Comparison of ENCODE assay signal across 27 cellular contexts in the genomic region with DNA sequence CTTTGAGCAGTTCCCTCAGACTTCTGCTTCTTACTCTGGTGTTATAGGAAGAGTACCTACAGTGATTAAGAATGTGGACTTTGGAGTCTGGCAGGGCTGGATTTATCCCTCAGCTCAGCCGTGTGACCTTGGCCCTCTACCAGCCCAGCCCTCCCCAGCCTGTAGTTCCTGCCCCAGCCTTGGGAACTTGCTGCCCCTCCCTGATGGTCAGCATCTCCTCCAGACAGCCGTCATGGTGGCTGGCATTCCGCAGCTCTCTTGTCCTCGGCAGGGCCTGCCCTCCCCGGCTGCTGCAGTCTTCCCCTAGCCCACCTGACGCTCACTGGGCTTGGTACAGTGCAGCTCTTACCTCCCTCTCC. TPM values are rescaled to one million over a fixed set of nuclear protein-coding genes. Genes with fewer than 3 reads are reported as not detected.
A peak's percentile ranks its signal among the peaks of the same experiment; 100 is the strongest.
DNase-seq lines count a peak whose midpoint lies in the region; ATAC-seq lines count a peak whose summit lies in the region.
"Had no signal": no experiment of that assay in that cellular context is flagged by ENCODE, and none has a peak within 500 bp of the region (broad histone marks: within the 10 kb centered on the region; RNA-seq: fewer than 3 reads in every experiment).

No MANE protein-coding gene starts in this region.

- no peak overlapping the region for H2BK5ac ChIP-seq in neuronal stem cell (ENCODE audit: low read length)

- no peak overlapping the region for H3K4me3 ChIP-seq in neuronal stem cell (ENCODE audit: low read length in 2 of 2)
- H3K4me3 ChIP-seq: dorsolateral prefrontal cortex, gastroesophageal sphincter, lung, prostate gland had no signal

- no peak overlapping the region for H3K9ac ChIP-seq in neuronal stem cell (ENCODE audit: low read depth, low read length, poor library complexity)
- H3K9ac ChIP-seq: SK-N-SH had no signal

- H3K14ac ChIP-seq in neuronal stem cell (ENCODE audit: low read length) = no peak overlapping the region

- peak overlapping the region; percentile 47 for H3K23ac ChIP-seq in neuronal stem cell (ENCODE audit: low read depth, low read length, poor library complexity)

- intact Hi-C loops in Right ventricle myocardium inferior (cut with DNase I) = no loop called here
- intact Hi-C loops in left cardiac atrium (cut with DNase I) = no loop called here
- intact Hi-C loops in left colon (cut with DNase I, micrococcal nuclease) = no loop called here

- H3K4me1 ChIP-seq in neuronal stem cell (ENCODE audit: control insufficient read depth in 2 of 2, insufficient read depth in 1 of 2, low read depth in 1 of 2, low read length in 2 of 2) = no peaks in the 10 kb centered on the region
- H3K4me1 ChIP-seq: gastroesophageal sphincter, prostate gland had no signal

- H2BK15ac ChIP-seq in neuronal stem cell (ENCODE audit: low read length) = no peak overlapping the region

- H3K36me3 ChIP-seq in neuronal stem cell (replicated peaks in 1 of 2; ENCODE audit: control insufficient read depth in 2 of 2, insufficient read depth in 2 of 2, low read length in 2 of 2) = peaks cover 38 to 92% of the 10 kb centered on the region in 2 donors

- H2AFZ ChIP-seq in neuronal stem cell (ENCODE audit: low read length) = no peak overlapping the region

- WGBS in neuronal stem cell (ENCODE audit: extremely low coverage in 2 of 2, insufficient read length in 2 of 2, insufficient replicate concordance in 1 of 2), 2 donors = no CpG with 5 or more reads among the region's 6 CpGs

- no peak overlapping the region for H3K27ac ChIP-seq in neuronal stem cell (replicated peaks; ENCODE audit: low read length)
- H3K27ac ChIP-seq: 22Rv1, C4-2B, gastroesophageal sphincter, prostate gland had no signal

- no peak overlapping the region for H2BK12ac ChIP-seq in neuronal stem cell (ENCODE audit: low read length)

- no peak overlapping the region for H4K91ac ChIP-seq in neuronal stem cell (ENCODE audit: low read depth, low read length, poor library complexity)

- no peak overlapping the region for H4K8ac ChIP-seq in neuronal stem cell (ENCODE audit: low read depth, low read length)

- H3K4me2 ChIP-seq in neuronal stem cell (ENCODE audit: insufficient read depth, low read length, poor library complexity, severe bottlenecking) = no peak overlapping the region
- H3K4me2 ChIP-seq: SK-N-SH had no signal

- no peaks in the 10 kb centered on the region for H3K9me3 ChIP-seq in neuronal stem cell (replicated peaks in 1 of 2; ENCODE audit: control insufficient read depth in 2 of 2, insufficient read depth in 1 of 2, low read depth in 1 of 2, low read length in 2 of 2)
- H3K9me3 ChIP-seq: gastroesophageal sphincter, prostate gland, SK-N-SH had no signal

- H2AK5ac ChIP-seq in neuronal stem cell (ENCODE audit: low read depth, low read length) = no peak overlapping the region

- H2BK120ac ChIP-seq in neuronal stem cell (ENCODE audit: low read depth, low read length) = no peak overlapping the region

- no peak overlapping the region for H3K4ac ChIP-seq in neuronal stem cell (ENCODE audit: low read length)

- ATAC-seq in Right ventricle myocardium inferior (no peak), left cardiac atrium (no peak), left colon (peak; percentile 99), HG03460 (IDR thresholded peaks at IDR 0.05; ENCODE audit: unreplicated experiment) (no peak)
- ATAC-seq: gastroesophageal sphincter had no signal

- H3K79me1 ChIP-seq in neuronal stem cell (ENCODE audit: low read depth, low read length) = no peaks in the 10 kb centered on the region

- H3K27me3 ChIP-seq in neuronal stem cell (ENCODE audit: control insufficient read depth in 3 of 3, insufficient read depth in 3 of 3, low read depth in 1 of 3, low read length in 3 of 3) = no peaks in the 10 kb centered on the region
- H3K27me3 ChIP-seq: dorsolateral prefrontal cortex, gastroesophageal sphincter had no signal

- no peak overlapping the region for H3K18ac ChIP-seq in neuronal stem cell (ENCODE audit: low read length)

- peak; percentile 65 for DNase-seq in Right ventricle myocardium inferior (ENCODE audit: missing footprints)
- no peak for DNase-seq in left cardiac atrium
- peak in 1 of 2 donors; percentile 52 for DNase-seq in left colon
- DNase-seq in neuronal stem cell (ENCODE audit: low spot score) = no peak
- no peak for DNase-seq in NCI-H69 (lab: John Stamatoyannopoulos, UW)
- no peak for DNase-seq in NCI-H748 (lab: John Stamatoyannopoulos, UW; ENCODE audit: unreplicated experiment)
- DNase-seq in activated CD4-positive, CD25-positive, alpha-beta regulatory T cell (lab: John Stamatoyannopoulos, UW) = no peak
- DNase-seq: activated CD4-positive, alpha-beta T cell treated with anti-CD3 and anti-CD28 coated beads for 4 hours; activated effector memory CD4-positive, alpha-beta T cell treated with anti-CD3 and anti-CD28 coated beads, Interleukin-2, amount 50 U/mL, for 16 hours; activated naive CD8-positive, alpha-beta T cell treated with anti-CD3 and anti-CD28 coated beads, Interleukin-2, amount 10 ng/mL, durations not matched to agents 7 days and 5 days; activated T-cell treated with anti-CD3 and anti-CD28 coated beads for 4 hours; Calu3; DMS79 treated with DMSO at 0.1 percent for 48 hours; GF-D8; NCI-H187; NCI-H774; SK-N-SH; T-helper 2 cell had no signal

RNA-seq across cellular contexts. Expression of gene CPNE9, which starts 21.9 kb away (rescaled TPM):
- total RNA-seq in Right ventricle myocardium inferior (not detected), left cardiac atrium (under 1 TPM in 1 of 2 donors, not detected in 1; 0.10 TPM), left colon (not detected)
- 0.21 TPM for polyA plus RNA-seq in neuronal stem cell (2013, experiment 1 of 2)
- 0.12 TPM for polyA plus RNA-seq in neuronal stem cell (2013, experiment 2 of 2)
- total RNA-seq: Calu3, endothelial cell of umbilical vein, prostate gland had no signal
- polyA plus RNA-seq: endothelial cell of umbilical vein, fibroblast of lung had no signal

RNA-seq across cellular contexts. Expression of gene MTMR14, which starts 32.4 kb away (rescaled TPM):
- total RNA-seq in Right ventricle myocardium inferior (43.9 TPM), left cardiac atrium (10 to 100 TPM; 32.0 to 47.1 TPM), left colon (10 to 100 TPM; 38.1 to 44.5 TPM)
- polyA plus RNA-seq in neuronal stem cell (2013, experiment 1 of 2) = 17.9 TPM
- 17.5 TPM for polyA plus RNA-seq in neuronal stem cell (2013, experiment 2 of 2)

RNA-seq across cellular contexts. Expression of gene BRPF1, which starts 49.8 kb away (rescaled TPM):
- 10.9 TPM for total RNA-seq in Right ventricle myocardium inferior
- 10 to 100 TPM; 10.2 to 14.6 TPM for total RNA-seq in left cardiac atrium
- 10 to 100 TPM; 14.0 to 15.9 TPM for total RNA-seq in left colon
- polyA plus RNA-seq in neuronal stem cell (2013, experiment 1 of 2) = 8.1 TPM
- polyA plus RNA-seq in neuronal stem cell (2013, experiment 2 of 2) = 8.2 TPM
